14 cellular contexts compared by ENCODE assay signal in the genomic region with DNA sequence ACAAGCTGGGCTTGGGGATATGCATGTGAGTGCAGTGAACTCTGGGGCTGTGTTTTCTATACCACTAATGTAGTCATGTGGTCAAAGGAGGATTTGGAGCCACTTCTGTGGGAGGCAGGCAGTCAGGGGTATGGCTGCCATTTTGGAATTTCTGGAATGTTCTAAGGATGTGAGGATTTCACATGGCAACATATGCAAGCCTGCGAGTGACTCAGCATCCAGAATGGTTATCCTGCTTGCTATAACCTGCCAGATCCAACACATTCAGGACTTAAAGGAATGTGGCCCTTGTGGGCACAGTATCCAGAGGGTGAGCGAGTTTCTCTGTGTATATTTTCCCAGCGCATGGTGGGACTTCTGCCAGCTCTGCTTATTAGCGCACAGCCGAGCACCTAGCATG.
DNase-seq lines count a peak whose midpoint lies in the region; ATAC-seq, FAIRE-seq and TF ChIP-seq lines count a peak whose summit lies in the region.
"Had no signal": no experiment of that assay in that cellular context is flagged by ENCODE, and none has a peak within 500 bp of the region (broad histone marks: within the 10 kb centered on the region; RNA-seq: fewer than 3 reads in every experiment).

No MANE protein-coding gene starts in this region.

- no peaks in the 10 kb centered on the region for H4K20me1 ChIP-seq in astrocyte (ENCODE audit: insufficient read depth, low read length)

- H3K27me3 Mint-ChIP-seq in MCF 10A (ENCODE audit: insufficient read depth, unreplicated experiment) (no peaks in the 10 kb centered on the region), astrocyte (ENCODE audit: low read depth, unreplicated experiment) (peaks cover 5% of the 10 kb centered on the region)
- H3K27me3 Mint-ChIP-seq: activated naive CD8-positive, alpha-beta T cell treated with anti-CD3 and anti-CD28 coated beads for 36 hours had no signal

- no peaks in the 10 kb centered on the region for H3K4me1 ChIP-seq in breast epithelium
- peaks cover 3% of the 10 kb centered on the region for H3K4me1 ChIP-seq in astrocyte (ENCODE audit: insufficient read depth, low read length)
- peaks cover 35 to 42% of the 10 kb centered on the region in 2 donors for H3K4me1 ChIP-seq in thyroid gland
- H3K4me1 ChIP-seq in mesenchymal stem cell (ENCODE audit: control insufficient read depth, insufficient read depth, low read depth, low read length): peaks cover 8% of the 10 kb centered on the region

- DNase-seq in MCF 10A (ENCODE audit: unreplicated experiment): peak; percentile 83
- no peak for DNase-seq in breast epithelium (ENCODE audit: low spot score in 2 of 2)
- DNase-seq in astrocyte (ENCODE audit: low read depth): peak; percentile 84
- peak; percentile 44 for DNase-seq in hepatic stellate cell (ENCODE audit: low spot score)
- DNase-seq in thyroid gland: peak; percentile 73 to 80
- DNase-seq in stimulated activated naive CD8-positive, alpha-beta T cell treated with anti-CD3 and anti-CD28 coated beads, Interleukin-15, Interleukin-2, amounts not matched to agents 100 U/mL and 50 U/mL, for 24 hours: no peak
- DNase-seq in mesenchymal stem cell: no peak
- DNase-seq: activated naive CD8-positive, alpha-beta T cell treated with anti-CD3 and anti-CD28 coated beads for 36 hours; effector CD8-positive, alpha-beta T cell; NCI-H2171 had no signal

- H3K23ac ChIP-seq in mesenchymal stem cell (ENCODE audit: low read length in 2 of 2): no peak overlapping the region

- H3K4me2 ChIP-seq in astrocyte (ENCODE audit: low read length) (no peak overlapping the region), mesenchymal stem cell (ENCODE audit: low read length, poor library complexity, severe bottlenecking) (no peak overlapping the region)

- H2AFZ ChIP-seq in astrocyte (ENCODE audit: low read depth, low read length) (no peak overlapping the region), mesenchymal stem cell (ENCODE audit: low read depth, low read length) (no peak overlapping the region)

- no peak overlapping the region for H4K91ac ChIP-seq in mesenchymal stem cell (ENCODE audit: low read length)

- no peaks in the 10 kb centered on the region for H3K36me3 ChIP-seq in breast epithelium
- no peaks in the 10 kb centered on the region for H3K36me3 ChIP-seq in astrocyte (ENCODE audit: insufficient read depth, low read length)
- H3K36me3 ChIP-seq in thyroid gland: no peaks in the 10 kb centered on the region
- no peaks in the 10 kb centered on the region for H3K36me3 ChIP-seq in mesenchymal stem cell (ENCODE audit: control insufficient read depth in 1 of 2, insufficient read depth in 2 of 2, low read depth in 1 of 2, low read length in 2 of 2)

- BruUV-seq in MCF 10A (replicated peaks; lab: Mats Ljungman, UMichigan): no TSS peak

- no peaks in the 10 kb centered on the region for H3K9me3 Mint-ChIP-seq in MCF 10A (ENCODE audit: unreplicated experiment)
- peaks cover 2% of the 10 kb centered on the region for H3K9me3 Mint-ChIP-seq in astrocyte (ENCODE audit: unreplicated experiment)
- H3K9me3 Mint-ChIP-seq: activated naive CD8-positive, alpha-beta T cell treated with anti-CD3 and anti-CD28 coated beads for 36 hours had no signal

- TF ChIP-seq POLR2A in breast epithelium (IDR thresholded peaks at IDR 0.05) (no peak), thyroid gland (IDR thresholded peaks at IDR 0.05) (no peak)

- no peak for TF ChIP-seq CTCF in MCF 10A (IDR thresholded peaks at IDR 0.05; ENCODE audit: unreplicated experiment)
- no peak for TF ChIP-seq CTCF in breast epithelium (IDR thresholded peaks at IDR 0.05)
- TF ChIP-seq CTCF in astrocyte (IDR thresholded peaks at IDR 0.05; ENCODE audit: insufficient read depth, low read depth, low read length): no peak
- TF ChIP-seq CTCF in thyroid gland (IDR thresholded peaks at IDR 0.05): no peak

- H3K9ac ChIP-seq in astrocyte (ENCODE audit: low read length) (no peak overlapping the region), mesenchymal stem cell (ENCODE audit: low read length) (no peak overlapping the region)

- H3K9me3 ChIP-seq in breast epithelium (no peaks in the 10 kb centered on the region), astrocyte (ENCODE audit: insufficient read depth, low read depth, low read length) (no peaks in the 10 kb centered on the region), thyroid gland (no peaks in the 10 kb centered on the region), mesenchymal stem cell (ENCODE audit: control insufficient read depth, low read length) (no peaks in the 10 kb centered on the region)

- peak; percentile 5 for FAIRE-seq in astrocyte (lab: Jason Lieb, UNC)
- FAIRE-seq: A204.1, GM12892, islet of Langerhans had no signal

- no peak overlapping the region for H2BK15ac ChIP-seq in mesenchymal stem cell (ENCODE audit: low read depth, poor library complexity, severe bottlenecking)

- H3K14ac ChIP-seq in mesenchymal stem cell (ENCODE audit: low read length in 2 of 2): no peak overlapping the region

- no peaks in the 10 kb centered on the region for H3K27me3 ChIP-seq in breast epithelium
- H3K27me3 ChIP-seq in astrocyte (ENCODE audit: insufficient read depth, low read length): no peaks in the 10 kb centered on the region
- no peaks in the 10 kb centered on the region for H3K27me3 ChIP-seq in thyroid gland
- no peaks in the 10 kb centered on the region for H3K27me3 ChIP-seq in mesenchymal stem cell (ENCODE audit: control insufficient read depth in 1 of 2, insufficient read depth in 1 of 2, low read length in 2 of 2)

- H3K79me2 ChIP-seq in astrocyte (ENCODE audit: insufficient read depth, low read length): no peaks in the 10 kb centered on the region

- 42 to 46% methylated on average over 5 of the region's 5 CpGs for whole genome bisulfite sequencing in thyroid gland, 2 donors
- WGBS in mesenchymal stem cell: 57% methylated on average over 3 of the region's 5 CpGs

- H4K8ac ChIP-seq in mesenchymal stem cell (ENCODE audit: low read length): no peak overlapping the region

- POLR2A ChIA-PET in MCF 10A (lab: Yijun Ruan, JAX): interaction anchor here (0.9 kb wide), 1 partner anchor 41 kb away, joined by 3 read pairs; no protein-coding TSS in a partner anchor

- no peak overlapping the region for H2BK5ac ChIP-seq in mesenchymal stem cell (ENCODE audit: low read depth, low read length, poor library complexity, severe bottlenecking)

- H3K27ac ChIP-seq in breast epithelium: no peak overlapping the region
- no peak overlapping the region for H3K27ac ChIP-seq in astrocyte (ENCODE audit: low read depth, low read length)
- peak overlapping the region; percentile 90 to 96 (median 95) for H3K27ac ChIP-seq in thyroid gland
- H3K27ac ChIP-seq in mesenchymal stem cell (ENCODE audit: low read length, poor library complexity, severe bottlenecking): no peak overlapping the region

- H3K4ac ChIP-seq in mesenchymal stem cell (ENCODE audit: low read depth in 1 of 2, low read length in 2 of 2): no peak overlapping the region

- intact Hi-C loops in MCF 10A (cut with micrococcal nuclease) (no loop called here), breast epithelium (cut with DNase I; ENCODE audit: low total_unique reads) (no loop called here), thyroid gland (cut with DNase I) (no loop called here)

- no peak for ATAC-seq in stimulated activated naive CD8-positive, alpha-beta T cell treated with anti-CD3 and anti-CD28 coated beads, Interleukin-15, Interleukin-2, amounts not matched to agents 100 U/mL and 50 U/mL, for 24 hours
- ATAC-seq in GM21737 (IDR thresholded peaks at IDR 0.05; ENCODE audit: unreplicated experiment): no peak

- no peak overlapping the region for H2BK120ac ChIP-seq in mesenchymal stem cell (ENCODE audit: low read depth, low read length)

- H2AK5ac ChIP-seq in mesenchymal stem cell (ENCODE audit: low read length, severe bottlenecking): no peak overlapping the region

- no peak overlapping the region for H2BK12ac ChIP-seq in mesenchymal stem cell (ENCODE audit: low read length in 2 of 2)

- no peaks in the 10 kb centered on the region for H3K79me1 ChIP-seq in mesenchymal stem cell (replicated peaks; ENCODE audit: low read length, poor library complexity, severe bottlenecking)

- CTCF ChIA-PET in MCF 10A (lab: Yijun Ruan, JAX): interaction anchor here (0.6 to 1.9 kb wide), 4 partner anchors 171 to 1181 kb away, joined by 3 to 6 read pairs (median 3); no protein-coding TSS in a partner anchor

- no peak overlapping the region for H3K18ac ChIP-seq in mesenchymal stem cell (ENCODE audit: low read depth in 1 of 2, low read length in 2 of 2)

- peaks cover 11% of the 10 kb centered on the region for H3K4me1 Mint-ChIP-seq in MCF 10A (ENCODE audit: insufficient read depth, unreplicated experiment)
- peaks cover 6% of the 10 kb centered on the region for H3K4me1 Mint-ChIP-seq in astrocyte (ENCODE audit: low read depth, unreplicated experiment)

- H3K4me3 Mint-ChIP-seq in MCF 10A (ENCODE audit: unreplicated experiment) (no peak overlapping the region), astrocyte (ENCODE audit: unreplicated experiment) (no peak overlapping the region)
- H3K4me3 Mint-ChIP-seq: activated naive CD8-positive, alpha-beta T cell treated with anti-CD3 and anti-CD28 coated beads for 36 hours had no signal

- no peak overlapping the region for H3K4me3 ChIP-seq in breast epithelium
- H3K4me3 ChIP-seq in astrocyte (ENCODE audit: insufficient read depth, low read depth, low read length): no peak overlapping the region
- H3K4me3 ChIP-seq in thyroid gland (replicated peaks in 1 of 3): no peak overlapping the region
- no peak overlapping the region for H3K4me3 ChIP-seq in mesenchymal stem cell (ENCODE audit: insufficient read depth in 1 of 2, low read depth in 1 of 2, low read length in 2 of 2)

- H3K27ac Mint-ChIP-seq in MCF 10A (ENCODE audit: low read depth, unreplicated experiment) (peak overlapping the region; percentile 59), astrocyte (ENCODE audit: unreplicated experiment) (peak overlapping the region; percentile 93)
- H3K27ac Mint-ChIP-seq: activated naive CD8-positive, alpha-beta T cell treated with anti-CD3 and anti-CD28 coated beads for 36 hours had no signal

- H3K36me3 Mint-ChIP-seq in MCF 10A (ENCODE audit: insufficient read depth, unreplicated experiment): no peaks in the 10 kb centered on the region
- no peaks in the 10 kb centered on the region for H3K36me3 Mint-ChIP-seq in astrocyte (ENCODE audit: low read depth, unreplicated experiment)

Comparison
In these comparisons a context has a peak if more than half of its experiments do, and no peak if none do; other contexts are left out.
1. DNase-seq: peak in MCF 10A (single experiment), astrocyte (single experiment), hepatic stellate cell (single experiment) and thyroid gland (2 of 2); none in breast epithelium (0 of 2), stimulated activated naive CD8-positive, alpha-beta T cell treated with anti-CD3 and anti-CD28 coated beads, Interleukin-15, Interleukin-2, amounts not matched to agents 100 U/mL and 50 U/mL, for 24 hours (single experiment) and mesenchymal stem cell (single experiment).
2. H3K27ac ChIP-seq: peak in thyroid gland (3 of 3); none in breast epithelium (0 of 2), astrocyte (single experiment) and mesenchymal stem cell (single experiment).